In the genomic region with DNA sequence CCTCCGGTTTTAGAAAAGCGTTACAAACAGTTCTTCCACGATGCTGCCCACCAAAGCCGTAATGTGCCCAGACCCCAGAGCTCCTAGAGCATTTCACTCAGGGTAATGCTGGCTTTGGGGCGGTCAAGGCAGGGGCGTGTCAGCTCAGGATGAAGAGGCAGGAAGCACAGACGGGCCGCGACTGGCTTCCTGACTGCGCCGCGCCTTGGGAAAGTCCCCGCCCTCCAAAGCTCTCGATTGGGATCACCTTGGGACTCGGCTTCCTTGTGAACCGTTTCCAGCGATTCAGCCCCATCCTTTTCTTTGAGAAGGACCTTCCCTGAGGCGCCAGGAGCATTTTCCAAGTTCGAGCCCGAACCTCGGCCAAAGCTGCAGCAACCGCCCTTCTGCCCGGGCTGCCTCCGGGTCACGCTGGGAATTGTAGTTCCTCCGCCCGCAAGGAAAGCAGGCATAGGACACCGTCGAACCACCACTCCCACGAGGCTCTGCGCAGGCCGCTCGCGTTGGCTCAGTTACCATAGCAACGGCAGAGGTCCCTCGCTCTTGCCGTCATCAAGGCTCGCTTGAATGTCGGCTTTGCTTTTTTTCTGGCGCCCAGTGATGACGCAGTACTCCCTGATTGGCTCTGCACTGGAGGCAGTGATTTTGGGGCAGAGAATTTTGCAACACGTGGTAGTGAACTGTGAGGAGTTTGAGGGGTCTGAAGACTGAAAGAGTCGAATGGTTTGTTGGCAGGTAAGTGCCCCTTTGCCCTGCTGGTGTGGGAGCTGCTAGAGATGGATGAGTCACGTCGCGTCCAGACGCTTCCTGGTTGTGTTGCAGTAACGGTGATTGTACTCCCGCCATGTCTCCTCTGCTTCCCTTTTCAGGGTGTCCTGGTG, we compare ENCODE assay signal across 8 cellular contexts. TPM values are rescaled to one million over a fixed set of nuclear protein-coding genes. Genes with fewer than 3 reads are reported as not detected.
DNase-seq lines count a peak whose midpoint lies in the region; ATAC-seq, FAIRE-seq and TF ChIP-seq lines count a peak whose summit lies in the region.

A gene with protein sequence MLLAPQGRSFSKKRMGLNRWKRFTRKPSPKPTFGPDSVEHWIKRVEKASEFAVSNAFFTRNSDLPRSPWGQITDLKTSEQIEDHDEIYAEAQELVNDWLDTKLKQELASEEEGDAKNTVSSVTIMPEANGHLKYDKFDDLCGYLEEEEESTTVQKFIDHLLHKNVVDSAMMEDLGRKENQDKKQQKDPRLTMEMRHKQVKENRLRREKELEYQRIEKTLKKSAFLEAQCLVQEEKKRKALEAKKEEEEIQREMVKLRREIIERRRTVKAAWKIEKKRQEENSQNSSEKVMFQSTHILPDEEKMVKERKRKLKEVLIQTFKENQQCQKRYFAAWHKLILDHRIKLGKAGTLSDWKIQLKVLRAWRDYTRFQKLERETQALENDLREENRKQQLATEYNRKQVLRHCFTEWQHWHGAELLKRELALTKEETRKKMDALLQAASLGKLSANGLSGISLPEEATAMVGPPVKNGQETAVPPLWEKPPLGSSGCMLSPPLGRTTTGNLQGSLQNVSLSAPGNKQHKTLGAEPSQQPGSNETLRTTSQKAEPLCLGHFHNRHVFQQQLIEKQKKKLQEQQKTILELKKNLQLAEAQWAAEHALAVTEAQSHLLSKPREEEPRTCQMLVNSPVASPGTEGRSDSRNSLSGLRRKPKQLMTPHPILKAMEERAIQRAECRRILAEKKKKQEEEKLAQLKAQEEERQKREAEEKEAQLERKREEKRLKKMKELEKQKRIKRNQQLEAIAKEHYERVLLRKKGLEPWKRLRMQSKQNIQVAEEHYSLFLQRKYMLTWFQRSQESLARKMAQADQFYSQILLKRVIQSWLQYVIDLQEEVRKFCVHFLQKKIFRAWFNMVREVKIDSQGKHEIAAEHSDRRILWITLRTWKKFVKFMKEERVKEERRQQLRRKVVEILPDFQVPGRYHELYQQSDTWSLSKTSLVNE (minus strand): TSS at position 397 of the 881 bp plus-strand sequence. CDS start 60 bp downstream, at position 337.
A gene (plus strand): TSS at position 608 of the 881 bp plus-strand sequence. CDS start 8,521 bp downstream, outside the sequence.

- peak; percentile 99 for DNase-seq in A172 (ENCODE audit: low spot score)
- DNase-seq in NCI-H2107 (lab: John Stamatoyannopoulos, UW) = peak; percentile 99
- DNase-seq in iPS DF 4.7 (ENCODE audit: extremely low read depth, low spot score) = peak; percentile 98
- DNase-seq in sciatic nerve (ENCODE audit: low spot score) = peak; percentile 99

- peaks cover 5% of the 10 kb centered on the region for H3K27me3 Mint-ChIP-seq in brain

- peak; percentile 97 for ATAC-seq in HG03064 (IDR thresholded peaks at IDR 0.05; ENCODE audit: low read depth, unreplicated experiment)
- peak; percentile 100 for ATAC-seq in sciatic nerve

- peak within 1 kb of the TSS; percentile 92 to 98 (median 96) for H3K4me3 Mint-ChIP-seq in brain

- TF ChIP-seq CTCF in brain (conservative IDR thresholded peaks at IDR 0.05) = no peak

- peaks cover 0 to 4% (median 0%) of the 10 kb centered on the region in 5 experiments for H3K9me3 Mint-ChIP-seq in brain

- peak; percentile 42 for TF ChIP-seq POLR2A in GM18526 (IDR thresholded peaks at IDR 0.05; ENCODE audit: extremely low read depth, insufficient read length)

- H3K27ac Mint-ChIP-seq in brain = peak within 1 kb of the TSS; percentile 92 to 95 (median 94)

- H3K36me3 Mint-ChIP-seq in brain = no peaks in the 10 kb centered on the region

- peaks cover 49% of the 10 kb centered on the region for H3K4me1 Mint-ChIP-seq in brain

- peak; percentile 96 for FAIRE-seq in TTC549 (lab: Jason Lieb, UNC)

- intact Hi-C loops in sciatic nerve (cut with DNase I) = no loop called here

RNA-seq across cellular contexts. Expression of the first gene that starts in this region (rescaled TPM):
- 5.6 and 7.0 TPM in 2 replicates for total RNA-seq in A172 (2014; rRNA removed; shearing (Covaris generic))
- 2.5 TPM for polyA plus RNA-seq in brain (ENCODE audit: insufficient read depth, low read depth, low replicate concordance)
- total RNA-seq in sciatic nerve = 13.9 TPM

RNA-seq across cellular contexts. Expression of the second gene that starts in this region (rescaled TPM):
- 24.4 and 49.1 TPM in 2 replicates for total RNA-seq in A172 (2014; rRNA removed; shearing (Covaris generic))
- polyA plus RNA-seq in brain (ENCODE audit: insufficient read depth, low read depth, low replicate concordance) = 4.6 TPM
- 21.4 TPM for total RNA-seq in sciatic nerve

Comparison
In these comparisons a context has a peak if more than half of its experiments do, and no peak if none do; other contexts are left out.
1. Peak in every context shown above with its lines: DNase-seq and ATAC-seq.